ENCODE assay signal across 1 cellular context in the genomic region with DNA sequence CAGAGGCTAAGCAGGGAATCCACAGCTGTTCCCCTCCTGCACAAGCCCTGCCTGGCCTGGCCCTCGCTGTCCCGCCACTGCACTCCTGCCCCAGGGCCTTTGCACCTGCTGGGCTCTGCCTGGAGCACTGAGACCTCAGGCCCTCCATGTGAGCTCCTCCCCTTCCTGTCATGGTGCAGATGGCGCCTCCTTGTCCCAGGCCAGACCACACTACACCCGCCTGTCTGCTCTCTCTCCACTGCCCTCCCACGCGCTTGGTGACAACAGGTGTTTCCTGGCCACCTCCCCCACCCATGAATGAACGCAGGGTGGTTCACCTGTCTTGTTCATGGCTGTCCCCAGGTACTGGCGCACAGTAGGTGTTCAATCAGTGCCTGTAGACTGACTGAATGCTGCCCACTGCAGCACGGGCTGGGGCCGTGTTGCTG.
TF ChIP-seq lines count a peak whose summit lies in the region.

No MANE protein-coding gene starts in this region.

TF ChIP-seq in GM12878, 131 proteins besides CTCF, POLR2A, EP300 and RAD21 (continued from another document and continues in another):
- TF ChIP-seq FOS (IDR thresholded peaks at IDR 0.05; ENCODE audit: borderline replicate concordance, extremely low read depth, insufficient read length) (no peak), SUZ12 (IDR thresholded peaks at IDR 0.05; ENCODE audit: unreplicated experiment) (no peak), FOXM1 (IDR thresholded peaks at IDR 0.05; ENCODE audit: low read depth, low read length) (no peak), ZBTB40 (IDR thresholded peaks at IDR 0.05; ENCODE audit: borderline replicate concordance) (no peak), STAT1 (conservative IDR thresholded peaks at IDR 0.05) (no peak), E2F8 (IDR thresholded peaks at IDR 0.05; ENCODE audit: low read depth, partially characterized antibody) (no peak), PKNOX1 (IDR thresholded peaks at IDR 0.05) (no peak), NR2C2 (IDR thresholded peaks at IDR 0.05; ENCODE audit: borderline replicate concordance, control insufficient read depth, insufficient read length, low read depth) (no peak), HDAC6 (IDR thresholded peaks at IDR 0.05; ENCODE audit: unreplicated experiment) (no peak), BRCA1 (IDR thresholded peaks at IDR 0.05; ENCODE audit: low read depth, low read length) (no peak), ZNF274 (IDR thresholded peaks at IDR 0.05; ENCODE audit: insufficient read depth, insufficient read length) (no peak), CBX3 (IDR thresholded peaks at IDR 0.05; ENCODE audit: borderline replicate concordance, low read depth) (no peak), SKIL (IDR thresholded peaks at IDR 0.05; ENCODE audit: low read depth, poor library complexity, severe bottlenecking) (no peak), IKZF1 (conservative IDR thresholded peaks at IDR 0.05) (peak; percentile 27; the same call in 1 of the 2 replicates), TCF12 (IDR thresholded peaks at IDR 0.05; ENCODE audit: low read depth, low read length) (peak; percentile 99), CHD2 (IDR thresholded peaks at IDR 0.05; ENCODE audit: borderline replicate concordance, low read depth, low read length) (no peak), PAX8 (IDR thresholded peaks at IDR 0.05) (no peak), KAT2A (conservative IDR thresholded peaks at IDR 0.05; ENCODE audit: control insufficient read depth, low read depth, low read length) (no peak), EED (IDR thresholded peaks at IDR 0.05; ENCODE audit: low read depth) (peak; percentile 49; the same call in 1 of the 2 replicates), BCL11A (IDR thresholded peaks at IDR 0.05; ENCODE audit: low read depth, low read length) (peak; percentile 78; the same call in 1 of the 2 replicates), ASH2L (IDR thresholded peaks at IDR 0.05; ENCODE audit: borderline replicate concordance, low read depth) (no peak), JUNB (IDR thresholded peaks at IDR 0.05) (no peak), SUPT20H (IDR thresholded peaks at IDR 0.05; ENCODE audit: borderline replicate concordance, control insufficient read depth, low read depth, low read length) (no peak), CREM (IDR thresholded peaks at IDR 0.05; ENCODE audit: low read depth) (peak; percentile 52; the same call in 1 of the 2 replicates), ATF7 (IDR thresholded peaks at IDR 0.05; ENCODE audit: low read depth) (no peak), ZNF687 (IDR thresholded peaks at IDR 0.05) (no peak), ZSCAN29 (IDR thresholded peaks at IDR 0.05) (no peak), GATAD2B (conservative IDR thresholded peaks at IDR 0.05; ENCODE audit: low read depth) (no peak), ZNF384 (IDR thresholded peaks at IDR 0.05; ENCODE audit: borderline replicate concordance, low read depth, low read length) (no peak), MTA3 (IDR thresholded peaks at IDR 0.05; ENCODE audit: borderline replicate concordance, low read length) (no peak), SP1 (IDR thresholded peaks at IDR 0.05; ENCODE audit: low read depth, low read length) (peak; percentile 41), IKZF2 (IDR thresholded peaks at IDR 0.05) (no peak), SMC3 (IDR thresholded peaks at IDR 0.05; ENCODE audit: borderline replicate concordance, low read length) (no peak), CHD1 (IDR thresholded peaks at IDR 0.05; ENCODE audit: low read depth, low read length) (no peak), NR2C1 (IDR thresholded peaks at IDR 0.05) (no peak), MTA2 (IDR thresholded peaks at IDR 0.05; ENCODE audit: low read depth) (0 out of 2 replicates have a peak, but pooled peaks have one; percentile 11), TAF1 (IDR thresholded peaks at IDR 0.05; ENCODE audit: borderline replicate concordance, low read depth, low read length) (no peak), ZZZ3 (IDR thresholded peaks at IDR 0.05; ENCODE audit: control insufficient read depth, insufficient read length, low read depth) (no peak), PML (IDR thresholded peaks at IDR 0.05; ENCODE audit: low read length) (no peak), TCF7 (IDR thresholded peaks at IDR 0.05; ENCODE audit: borderline replicate concordance) (no peak), POLR2AphosphoS2 (IDR thresholded peaks at IDR 0.05; ENCODE audit: low read depth, low read length) (no peak), POU2F2 (IDR thresholded peaks at IDR 0.05; ENCODE audit: borderline replicate concordance, low read depth, low read length) (peak; percentile 53; the same call in 1 of the 3 replicates), PAX5 (IDR thresholded peaks at IDR 0.05; ENCODE audit: borderline replicate concordance, low read depth, low read length) (peak; percentile 72; the same call in 1 of the 2 replicates), RB1 (IDR thresholded peaks at IDR 0.05; ENCODE audit: borderline replicate concordance) (no peak), ZNF24 (IDR thresholded peaks at IDR 0.05) (no peak), MEF2A (IDR thresholded peaks at IDR 0.05; ENCODE audit: insufficient read depth, low read depth, low read length) (0 out of 2 replicates have a peak, but pooled peaks have one; percentile 18), ZNF622 (IDR thresholded peaks at IDR 0.05) (no peak)
- TF ChIP-seq, protein P1, sequence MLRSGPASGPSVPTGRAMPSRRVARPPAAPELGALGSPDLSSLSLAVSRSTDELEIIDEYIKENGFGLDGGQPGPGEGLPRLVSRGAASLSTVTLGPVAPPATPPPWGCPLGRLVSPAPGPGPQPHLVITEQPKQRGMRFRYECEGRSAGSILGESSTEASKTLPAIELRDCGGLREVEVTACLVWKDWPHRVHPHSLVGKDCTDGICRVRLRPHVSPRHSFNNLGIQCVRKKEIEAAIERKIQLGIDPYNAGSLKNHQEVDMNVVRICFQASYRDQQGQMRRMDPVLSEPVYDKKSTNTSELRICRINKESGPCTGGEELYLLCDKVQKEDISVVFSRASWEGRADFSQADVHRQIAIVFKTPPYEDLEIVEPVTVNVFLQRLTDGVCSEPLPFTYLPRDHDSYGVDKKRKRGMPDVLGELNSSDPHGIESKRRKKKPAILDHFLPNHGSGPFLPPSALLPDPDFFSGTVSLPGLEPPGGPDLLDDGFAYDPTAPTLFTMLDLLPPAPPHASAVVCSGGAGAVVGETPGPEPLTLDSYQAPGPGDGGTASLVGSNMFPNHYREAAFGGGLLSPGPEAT (IDR thresholded peaks at IDR 0.05; ENCODE audit: low read depth): no peak
- TF ChIP-seq, protein P2, sequence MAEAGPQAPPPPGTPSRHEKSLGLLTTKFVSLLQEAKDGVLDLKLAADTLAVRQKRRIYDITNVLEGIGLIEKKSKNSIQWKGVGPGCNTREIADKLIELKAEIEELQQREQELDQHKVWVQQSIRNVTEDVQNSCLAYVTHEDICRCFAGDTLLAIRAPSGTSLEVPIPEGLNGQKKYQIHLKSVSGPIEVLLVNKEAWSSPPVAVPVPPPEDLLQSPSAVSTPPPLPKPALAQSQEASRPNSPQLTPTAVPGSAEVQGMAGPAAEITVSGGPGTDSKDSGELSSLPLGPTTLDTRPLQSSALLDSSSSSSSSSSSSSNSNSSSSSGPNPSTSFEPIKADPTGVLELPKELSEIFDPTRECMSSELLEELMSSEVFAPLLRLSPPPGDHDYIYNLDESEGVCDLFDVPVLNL (IDR thresholded peaks at IDR 0.05; ENCODE audit: low read depth, low read length): no peak
